Comparison of ENCODE assay signal across 7 cellular contexts in the genomic region with DNA sequence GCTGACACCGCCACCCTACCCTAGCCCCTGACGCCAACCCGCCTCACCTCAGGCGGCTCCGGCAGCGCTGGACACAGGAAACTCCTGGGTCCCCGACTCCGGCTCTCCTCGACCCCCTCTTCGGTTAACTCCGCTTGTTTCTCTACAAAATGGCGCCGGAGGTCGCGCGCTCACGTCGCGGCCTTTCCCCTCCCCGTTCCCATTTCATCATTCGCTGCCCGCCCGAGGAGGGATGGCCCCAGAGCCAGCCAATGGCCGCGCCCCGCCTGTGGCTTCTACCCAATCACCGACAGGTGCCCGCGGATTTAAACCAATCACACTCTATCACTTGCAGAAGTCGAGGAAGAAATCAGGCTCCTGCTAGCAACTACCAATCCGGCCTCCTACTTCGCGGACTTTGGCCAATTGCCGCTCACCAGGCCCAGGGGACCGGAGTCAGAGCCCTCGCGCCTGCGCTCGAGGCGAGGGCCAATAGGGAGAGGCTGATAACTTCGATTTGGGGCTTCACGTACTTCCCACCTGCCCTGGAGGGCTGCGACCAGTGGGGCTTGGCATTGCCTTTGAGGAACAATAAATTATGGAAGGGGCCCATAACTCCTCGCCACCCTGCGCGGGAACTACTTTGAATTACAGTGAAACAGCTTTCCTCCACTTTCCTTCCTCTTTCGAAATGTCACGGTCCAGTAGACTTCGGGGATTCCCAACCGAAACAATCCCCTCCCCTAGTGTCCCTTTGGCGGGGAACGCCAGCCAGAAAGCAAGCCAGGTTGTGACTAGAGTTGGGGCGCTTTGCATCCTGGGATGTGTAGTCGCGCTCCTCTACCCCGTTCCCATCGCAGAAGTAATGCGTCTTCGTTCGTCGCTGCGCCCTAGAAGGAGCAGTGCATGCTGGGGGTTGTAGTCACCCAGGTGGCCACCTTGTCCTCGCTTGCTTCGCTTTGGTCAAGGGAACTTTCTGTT. TPM values are rescaled to one million over a fixed set of nuclear protein-coding genes. Genes with fewer than 3 reads are reported as not detected.
A peak's percentile ranks its signal among the peaks of the same experiment; 100 is the strongest.
DNase-seq lines count a peak whose midpoint lies in the region; ATAC-seq and TF ChIP-seq lines count a peak whose summit lies in the region.

Gene CNOT1 (minus strand): TSS at position 146 of the 960 bp plus-strand sequence. CDS start 30,489 bp downstream, outside the sequence.

- H3K9me3 ChIP-seq in hepatocyte (ENCODE audit: low read depth): no peaks in the 10 kb centered on the region

- H3K27ac ChIP-seq in hepatocyte: peak within 1 kb of the TSS; percentile 95

- peak within 1 kb of the TSS; percentile 67 for H2AFZ ChIP-seq in hepatocyte

- H3K9me2 ChIP-seq in hepatocyte (replicated peaks; ENCODE audit: insufficient read depth): no peaks in the 10 kb centered on the region

- H4K20me1 ChIP-seq in hepatocyte (ENCODE audit: insufficient read depth, poor library complexity, severe bottlenecking): peaks cover 41% of the 10 kb centered on the region

- H3K4me3 ChIP-seq in hepatocyte: peak within 1 kb of the TSS; percentile 31

- WGBS in hepatocyte (ENCODE audit: low lambda C conversion rate, missing lambda C conversion rate): 2% methylated on average over 64 of the region's 64 CpGs

- TF ChIP-seq CTCF in hepatocyte (IDR thresholded peaks at IDR 0.05; ENCODE audit: poor library complexity): no peak

- peak; percentile 93 to 98 for DNase-seq in NCI-H2081 (lab: John Stamatoyannopoulos, UW)
- DNase-seq in T1000 (lab: John Stamatoyannopoulos, UW): peak; percentile 94
- peak; percentile 100 for DNase-seq in astrocyte of the hippocampus (ENCODE audit: low read depth, low spot score)
- DNase-seq in hepatocyte (ENCODE audit: low spot score): peak; percentile 99
- DNase-seq in renal cortical epithelial cell (ENCODE audit: low read depth): peak; percentile 99

- ATAC-seq in GM18508 (IDR thresholded peaks at IDR 0.05; ENCODE audit: insufficient read depth, unreplicated experiment): peak; percentile 83
- peak; percentile 87 for ATAC-seq in HG03025 (IDR thresholded peaks at IDR 0.05; ENCODE audit: low FRiP score, unreplicated experiment)

- no peaks in the 10 kb centered on the region for H3K36me3 ChIP-seq in hepatocyte (replicated peaks; ENCODE audit: insufficient read depth, low read depth)

- peaks cover 43% of the 10 kb centered on the region for H3K79me2 ChIP-seq in hepatocyte

- peaks cover 13% of the 10 kb centered on the region for H3K4me1 ChIP-seq in hepatocyte (ENCODE audit: insufficient read depth)

- H3K4me2 ChIP-seq in hepatocyte: peak within 1 kb of the TSS; percentile 77

- H3K27me3 ChIP-seq in hepatocyte: no peaks in the 10 kb centered on the region

RNA-seq across cellular contexts. Expression of gene CNOT1, which starts in this region (rescaled TPM):
- total RNA-seq in hepatocyte (113 and 127 TPM in 2 replicates), renal cortical epithelial cell (134 and 256 TPM in 2 replicates)
- 50.8 and 54.6 TPM in 2 replicates for polyA plus RNA-seq in hepatocyte

Comparison
In these comparisons a context has a peak if more than half of its experiments do, and no peak if none do; other contexts are left out.
1. Peak in every context shown above with its lines: DNase-seq, ATAC-seq, H3K4me3 ChIP-seq and H3K27ac ChIP-seq.